Comparison of ENCODE assay signal across 1 cellular context in genomic region chr3:13085081-13085845, GRCh38.
TF ChIP-seq lines count a peak whose summit lies in the region.

No MANE protein-coding gene starts in this region.

TF ChIP-seq in HepG2, 621 proteins besides CTCF, POLR2A, EP300 and RAD21 (continued from another document):
- TF ChIP-seq GATAD1 (CRISPR knock-in tag; IDR thresholded peaks at IDR 0.05) = no peak
- TF ChIP-seq ZNF629 (CRISPR knock-in tag; conservative IDR thresholded peaks at IDR 0.05) = peak; percentile 62; the same call in 1 of the 2 replicates
- TF ChIP-seq CEBPB (IDR thresholded peaks at IDR 0.05; ENCODE audit: borderline replicate concordance, low read depth, low read length) = peak; percentile 48; the same call in 1 of the 2 replicates
